Comparison of ENCODE assay signal across 19 cellular contexts in genomic region chr6:132673376-132674094, GRCh38. TPM values are rescaled to one million over a fixed set of nuclear protein-coding genes. Genes with fewer than 3 reads are reported as not detected.
DNase-seq lines count a peak whose midpoint lies in the region; ATAC-seq, FAIRE-seq and TF ChIP-seq lines count a peak whose summit lies in the region.
"Had no signal": no experiment of that assay in that cellular context is flagged by ENCODE, and none has a peak within 500 bp of the region (broad histone marks: within the 10 kb centered on the region; RNA-seq: fewer than 3 reads in every experiment).

No MANE protein-coding gene starts in this region.

- no peaks in the 10 kb centered on the region for H3K79me2 ChIP-seq in SK-N-SH (ENCODE audit: insufficient read depth)
- H3K79me2 ChIP-seq in K562 (ENCODE audit: control insufficient read depth, insufficient read depth, low read length) = no peaks in the 10 kb centered on the region

- intact Hi-C loops in K562 (cut with micrococcal nuclease) (loop anchor here (5.0 kb wide), 1 partner anchor 44 kb away; no protein-coding TSS in a partner anchor), transverse colon (cut with DNase I; ENCODE audit: low total_unique reads) (no loop called here), esophagus muscularis mucosa (cut with DNase I) (loop anchor here (10.0 kb wide), 1 partner anchor 91 kb away; no protein-coding TSS in a partner anchor)

- TF ChIP-seq CTCF in SK-N-SH (IDR thresholded peaks at IDR 0.05) (no peak), K562 (IDR thresholded peaks at IDR 0.05 in 2 of 3, conservative IDR thresholded peaks at IDR 0.05 in 1 of 3; ENCODE audit: insufficient read depth in 2 of 3, low read depth in 1 of 3, low read length in 3 of 3) (no peak), transverse colon (IDR thresholded peaks at IDR 0.05) (no peak), esophagus muscularis mucosa (IDR thresholded peaks at IDR 0.05) (no peak)

- 13% methylated on average over 10 of the region's 10 CpGs for WGBS in SK-N-SH (ENCODE audit: low lambda C conversion rate)
- WGBS in K562 (ENCODE audit: insufficient coverage, low coverage, missing lambda C conversion rate) = 1% methylated on average over 10 of the region's 10 CpGs
- 57 to 67% methylated on average over 8 to 10 of the region's 10 CpGs for WGBS in transverse colon (ENCODE audit: low coverage in 1 of 2), 2 donors
- 84% methylated on average over 10 of the region's 10 CpGs for WGBS in esophagus muscularis mucosa

- POLR2A ChIA-PET in SK-N-SH (lab: Yijun Ruan, JAX) = no interaction called here
- POLR2A ChIA-PET in K562 (lab: Yijun Ruan, JAX) = no interaction called here

- TF ChIP-seq POLR2A in K562 (conservative IDR thresholded peaks at IDR 0.05) (no peak), transverse colon (IDR thresholded peaks at IDR 0.05) (no peak), esophagus muscularis mucosa (IDR thresholded peaks at IDR 0.05; ENCODE audit: low read depth) (no peak)

- CTCF ChIA-PET in SK-N-SH (lab: Yijun Ruan, JAX) = no interaction called here
- CTCF ChIA-PET in K562 (lab: Yijun Ruan, JAX; ENCODE audit: low intra/inter-chr PET ratio) = no interaction called here

- H3K36me3 ChIP-seq in SK-N-SH (replicated peaks in 1 of 2; ENCODE audit: control insufficient read depth in 1 of 2, insufficient read depth in 2 of 2, low read length in 1 of 2) (no peaks in the 10 kb centered on the region), K562 (ENCODE audit: control insufficient read depth, insufficient read depth, low read length) (no peaks in the 10 kb centered on the region), transverse colon (no peaks in the 10 kb centered on the region), esophagus muscularis mucosa (no peaks in the 10 kb centered on the region)
- H3K36me3 ChIP-seq: esophagus squamous epithelium, HAP-1 had no signal

- H3K4me2 ChIP-seq in SK-N-SH (no peak overlapping the region), K562 (ENCODE audit: insufficient read depth, low read length) (no peak overlapping the region)

- no peaks in the 10 kb centered on the region for H3K9me2 ChIP-seq in SK-N-SH

- H4K20me1 ChIP-seq in SK-N-SH (ENCODE audit: insufficient read depth) = no peaks in the 10 kb centered on the region
- no peaks in the 10 kb centered on the region for H4K20me1 ChIP-seq in K562 (replicated peaks; ENCODE audit: control insufficient read depth, insufficient read depth, low read length)

- H3K9ac ChIP-seq in SK-N-SH (no peak overlapping the region), K562 (ENCODE audit: insufficient read depth in 1 of 2, low read depth in 2 of 2, low read length in 2 of 2) (no peak overlapping the region)

- no peaks in the 10 kb centered on the region for H3K9me3 ChIP-seq in SK-N-SH
- H3K9me3 ChIP-seq in K562 (replicated peaks; ENCODE audit: control insufficient read depth, insufficient read depth, low read depth, low read length) = no peaks in the 10 kb centered on the region
- no peaks in the 10 kb centered on the region for H3K9me3 ChIP-seq in transverse colon
- no peaks in the 10 kb centered on the region for H3K9me3 ChIP-seq in esophagus muscularis mucosa
- H3K9me3 ChIP-seq: esophagus squamous epithelium, HAP-1 had no signal

- FAIRE-seq in K562 (lab: Jason Lieb, UNC) = no peak
- FAIRE-seq: bronchial epithelial cell, islet of Langerhans had no signal

- no peak for TF ChIP-seq RAD21 in SK-N-SH (IDR thresholded peaks at IDR 0.05; ENCODE audit: low read length)
- TF ChIP-seq RAD21 in K562 (CRISPR knock-in tag; conservative IDR thresholded peaks at IDR 0.05 in 1 of 2, IDR thresholded peaks at IDR 0.05 in 1 of 2) = no peak

- peaks cover 12% of the 10 kb centered on the region; the same call in 1 of the 2 replicates for H3K27me3 ChIP-seq in SK-N-SH (ENCODE audit: insufficient read depth)
- H3K27me3 ChIP-seq in K562 (ENCODE audit: control insufficient read depth in 2 of 2, insufficient read depth in 2 of 2, low read length in 2 of 2) = no peaks in the 10 kb centered on the region; a peak in 1 of 5 replicates
- H3K27me3 ChIP-seq in transverse colon = no peaks in the 10 kb centered on the region
- no peaks in the 10 kb centered on the region for H3K27me3 ChIP-seq in esophagus muscularis mucosa
- H3K27me3 ChIP-seq: esophagus squamous epithelium had no signal

- H3K9me1 ChIP-seq in K562 (ENCODE audit: control insufficient read depth, insufficient read depth, low read length) = no peaks in the 10 kb centered on the region

- DNase-seq in SK-N-SH (no peak), NCI-H2107 treated with DMSO at 0.1 percent for 48 hours (lab: John Stamatoyannopoulos, UW; ENCODE audit: unreplicated experiment) (peak; percentile 89), K562 (ENCODE audit: extremely low read depth in 1 of 4, low spot score in 3 of 4) (peak in 3 of 4 experiments; percentile 16 to 48 (median 16)), transverse colon (peak; percentile 12), esophagus muscularis mucosa (ENCODE audit: extremely low spot score) (no peak), T-helper 9 cell (no peak)
- DNase-seq: ACHN; activated CD8-positive, alpha-beta T cell treated with anti-CD3 and anti-CD28 coated beads for 36 hours; activated T-cell treated with anti-CD3 and anti-CD28 coated beads, Interleukin-2, amount 50 U/mL, for 72 hours; COR-L47; esophagus squamous epithelium; head of caudate nucleus had no signal

- no peaks in the 10 kb centered on the region for H3F3A ChIP-seq in SK-N-SH (replicated peaks; ENCODE audit: insufficient read depth)

- ATAC-seq in SK-N-SH treated with all-trans-retinoic acid at 6 μM for 48 hours = no peak
- ATAC-seq in K562 = peak; percentile 86
- no peak for ATAC-seq in HG03432 (IDR thresholded peaks at IDR 0.05; ENCODE audit: unreplicated experiment)
- ATAC-seq: activated CD8-positive, alpha-beta T cell treated with anti-CD3 and anti-CD28 coated beads for 36 hours; activated T-cell treated with anti-CD3 and anti-CD28 coated beads, Interleukin-2, amount 50 U/mL, for 72 hours had no signal

- H3K27ac ChIP-seq in SK-N-SH (ENCODE audit: low read depth in 2 of 2, low read length in 1 of 2) (no peak overlapping the region), K562 (ENCODE audit: extremely low read depth, low read depth, low read length) (no peak overlapping the region), transverse colon (no peak overlapping the region), esophagus muscularis mucosa (replicated peaks in 1 of 4) (no peak overlapping the region)
- H3K27ac ChIP-seq: esophagus squamous epithelium, SK-N-MC, VCaP had no signal

- TF ChIP-seq EP300 in SK-N-SH (IDR thresholded peaks at IDR 0.05; ENCODE audit: borderline replicate concordance in 1 of 2, low read depth in 1 of 2, low read length in 1 of 2) = no peak
- TF ChIP-seq EP300 in K562 (IDR thresholded peaks at IDR 0.05; ENCODE audit: low read length) = no peak
- no peak for TF ChIP-seq EP300 in transverse colon (IDR thresholded peaks at IDR 0.05; ENCODE audit: low read depth)
- TF ChIP-seq EP300 in esophagus muscularis mucosa (IDR thresholded peaks at IDR 0.05) = no peak

- in situ Hi-C loops in K562 (cut with MboI) = no loop called here
- in situ Hi-C loops in transverse colon (cut with MboI; ENCODE audit: low pct_ligation_motif_present in 1 of 4, low pct_unique_long_range_greater_than_20kb in 1 of 4, low sequenced_read_pairs in 3 of 4) = no loop called here

- H2AFZ ChIP-seq in SK-N-SH (ENCODE audit: low read depth) = no peak overlapping the region
- no peak overlapping the region for H2AFZ ChIP-seq in K562 (ENCODE audit: low read depth, low read length)

- H3K4me1 ChIP-seq in SK-N-SH (ENCODE audit: control insufficient read depth in 1 of 2, insufficient read depth in 2 of 2, low read depth in 1 of 2, low read length in 1 of 2) = no peaks in the 10 kb centered on the region
- H3K4me1 ChIP-seq in K562 (replicated peaks in 1 of 2; ENCODE audit: control insufficient read depth in 2 of 2, insufficient read depth in 2 of 2, low read length in 2 of 2) = no peaks in the 10 kb centered on the region; a peak in 2 of 5 replicates
- peaks cover 0 to 7% (median 2%) of the 10 kb centered on the region in 4 donors for H3K4me1 ChIP-seq in transverse colon
- peaks cover 0 to 3% (median 0%) of the 10 kb centered on the region in 4 donors for H3K4me1 ChIP-seq in esophagus muscularis mucosa
- H3K4me1 ChIP-seq: HAP-1 had no signal

- H3K4me3 ChIP-seq in SK-N-SH (ENCODE audit: low read depth in 2 of 2, low read length in 1 of 2) (no peak overlapping the region), K562 (no peak overlapping the region), transverse colon (no peak overlapping the region), esophagus muscularis mucosa (no peak overlapping the region)
- H3K4me3 ChIP-seq: esophagus squamous epithelium, HAP-1, SK-N-MC had no signal

- BruUV-seq in K562 (replicated peaks; lab: Mats Ljungman, UMichigan) = no TSS peak

RNA-seq across cellular contexts. Expression of gene TAAR1, which starts 14.6 kb away (rescaled TPM):
- polyA plus RNA-seq in SK-N-SH (2012; rRNA removed) (not detected in 2 replicates), K562 (2011; rRNA removed) (not detected in 2 replicates), K562 (2014; fragmentation: Illumina TruSeq; extraction: Trizol) (not detected in 2 replicates), K562 (2014; fragmentation: Nextera tagmentation; extraction: Ambion mirVana) (not detected), K562 (2014; rRNA removed) (not detected in 2 replicates)
- polyA plus RNA-seq in SK-N-SH (2012; cell fraction: cytosol; rRNA removed) = not detected in 2 replicates
- not detected in 2 replicates for polyA plus RNA-seq in SK-N-SH (2012; cell fraction: nucleus; rRNA removed)
- total RNA-seq in K562 (2011; cell fraction: chromatin; rRNA removed; ENCODE audit: low replicate concordance) = not detected in 2 replicates
- total RNA-seq in K562 (2011; cell fraction: nucleolus; rRNA removed) = not detected in 2 replicates
- total RNA-seq in K562 (2011; cell fraction: nucleoplasm; rRNA removed) = not detected in 2 replicates
- total RNA-seq in K562 (2014; rRNA removed) (not detected in 2 replicates), K562 (2014; rRNA removed; fragmentation: Illumina TruSeq; extraction: Trizol) (not detected in 2 replicates), K562 (2015; rRNA removed; fragmentation: Illumina TruSeq; extraction: Trizol) (not detected in 2 replicates), K562 (2021) (not detected in 2 replicates), transverse colon (not detected), esophagus muscularis mucosa (not detected)
- polyA plus RNA-seq in K562 (2011; cell fraction: cytosol; rRNA removed) = not detected in 2 replicates
- polyA plus RNA-seq in K562 (2011; cell fraction: nucleus; rRNA removed) = not detected in 2 replicates
- polyA plus RNA-seq in K562 (2012) = not detected in 2 replicates
- not detected in 2 replicates for polyA minus RNA-seq in K562 (2011; rRNA and poly(A)+ RNA removed)
- not detected in 2 replicates for polyA minus RNA-seq in K562 (2011; cell fraction: cytosol; rRNA and poly(A)+ RNA removed)
- polyA minus RNA-seq in K562 (2011; cell fraction: nucleus; rRNA and poly(A)+ RNA removed) = not detected in 2 replicates
- total RNA-seq: activated CD8-positive, alpha-beta T cell treated with anti-CD3 and anti-CD28 coated beads for 36 hours; activated T-cell treated with anti-CD3 and anti-CD28 coated beads, Interleukin-2, amount 50 U/mL, for 72 hours; bronchial epithelial cell; esophagus squamous epithelium had no signal

RNA-seq across cellular contexts. Expression of gene VNN1, which starts 40.3 kb away (rescaled TPM):
- not detected in 2 replicates for polyA plus RNA-seq in SK-N-SH (2012; rRNA removed)
- polyA plus RNA-seq in SK-N-SH (2012; cell fraction: cytosol; rRNA removed) = not detected in 2 replicates
- polyA plus RNA-seq in SK-N-SH (2012; cell fraction: nucleus; rRNA removed) = not detected in 2 replicates
- not detected in 2 replicates for total RNA-seq in K562 (2011; cell fraction: chromatin; rRNA removed; ENCODE audit: low replicate concordance)
- not detected in 2 replicates for total RNA-seq in K562 (2011; cell fraction: nucleolus; rRNA removed)
- total RNA-seq in K562 (2011; cell fraction: nucleoplasm; rRNA removed) = not detected in 2 replicates
- total RNA-seq in K562 (2014; rRNA removed) = not detected in 2 replicates
- total RNA-seq in K562 (2014; rRNA removed; fragmentation: Illumina TruSeq; extraction: Trizol) = not detected in 2 replicates
- total RNA-seq in K562 (2015; rRNA removed; fragmentation: Illumina TruSeq; extraction: Trizol) = not detected in 2 replicates
- total RNA-seq in K562 (2021) = not detected in 2 replicates
- 0.04 TPM in 1 of 2 replicates, not detected in the other for polyA plus RNA-seq in K562 (2011; rRNA removed)
- 0.03 TPM in 1 of 2 replicates, not detected in the other for polyA plus RNA-seq in K562 (2011; cell fraction: cytosol; rRNA removed)
- polyA plus RNA-seq in K562 (2011; cell fraction: nucleus; rRNA removed) = not detected in 2 replicates
- not detected in 2 replicates for polyA plus RNA-seq in K562 (2012)
- polyA plus RNA-seq in K562 (2014; fragmentation: Illumina TruSeq; extraction: Trizol) = not detected in 2 replicates
- not detected for polyA plus RNA-seq in K562 (2014; fragmentation: Nextera tagmentation; extraction: Ambion mirVana)
- polyA plus RNA-seq in K562 (2014; rRNA removed) = not detected in 2 replicates
- polyA minus RNA-seq in K562 (2011; rRNA and poly(A)+ RNA removed) = 0.07 TPM in 1 of 2 replicates, not detected in the other
- polyA minus RNA-seq in K562 (2011; cell fraction: cytosol; rRNA and poly(A)+ RNA removed) = not detected in 2 replicates
- polyA minus RNA-seq in K562 (2011; cell fraction: nucleus; rRNA and poly(A)+ RNA removed) = not detected in 2 replicates
- total RNA-seq in transverse colon = 10 to 100 TPM in 1 of 4 donors, 1 to 10 TPM in 1, under 1 TPM in 1, not detected in 1; 0.75 to 39.5 (median 2.1) TPM
- total RNA-seq in esophagus muscularis mucosa = 1 to 10 TPM in 3 of 4 donors, under 1 TPM in 1; 0.57 to 2.7 (median 1.3) TPM
- total RNA-seq: activated CD8-positive, alpha-beta T cell treated with anti-CD3 and anti-CD28 coated beads for 36 hours; activated T-cell treated with anti-CD3 and anti-CD28 coated beads, Interleukin-2, amount 50 U/mL, for 72 hours; bronchial epithelial cell had no signal

RNA-seq across cellular contexts. Expression of gene TAAR2, which starts 49.5 kb away (rescaled TPM):
- polyA plus RNA-seq in SK-N-SH (2012; rRNA removed) (not detected in 2 replicates), K562 (2011; rRNA removed) (not detected in 2 replicates), K562 (2014; fragmentation: Illumina TruSeq; extraction: Trizol) (not detected in 2 replicates), K562 (2014; fragmentation: Nextera tagmentation; extraction: Ambion mirVana) (not detected), K562 (2014; rRNA removed) (not detected in 2 replicates)
- polyA plus RNA-seq in SK-N-SH (2012; cell fraction: cytosol; rRNA removed) = not detected in 2 replicates
- not detected in 2 replicates for polyA plus RNA-seq in SK-N-SH (2012; cell fraction: nucleus; rRNA removed)
- total RNA-seq in K562 (2011; cell fraction: chromatin; rRNA removed; ENCODE audit: low replicate concordance) = not detected in 2 replicates
- not detected in 2 replicates for total RNA-seq in K562 (2011; cell fraction: nucleolus; rRNA removed)
- not detected in 2 replicates for total RNA-seq in K562 (2011; cell fraction: nucleoplasm; rRNA removed)
- total RNA-seq in K562 (2014; rRNA removed) (not detected in 2 replicates), K562 (2014; rRNA removed; fragmentation: Illumina TruSeq; extraction: Trizol) (not detected in 2 replicates), K562 (2015; rRNA removed; fragmentation: Illumina TruSeq; extraction: Trizol) (not detected in 2 replicates), K562 (2021) (not detected in 2 replicates), transverse colon (not detected), esophagus muscularis mucosa (not detected)
- not detected in 2 replicates for polyA plus RNA-seq in K562 (2011; cell fraction: cytosol; rRNA removed)
- not detected in 2 replicates for polyA plus RNA-seq in K562 (2011; cell fraction: nucleus; rRNA removed)
- not detected in 2 replicates for polyA plus RNA-seq in K562 (2012)
- polyA minus RNA-seq in K562 (2011; rRNA and poly(A)+ RNA removed) = not detected in 2 replicates
- polyA minus RNA-seq in K562 (2011; cell fraction: cytosol; rRNA and poly(A)+ RNA removed) = not detected in 2 replicates
- not detected in 2 replicates for polyA minus RNA-seq in K562 (2011; cell fraction: nucleus; rRNA and poly(A)+ RNA removed)
- total RNA-seq: activated CD8-positive, alpha-beta T cell treated with anti-CD3 and anti-CD28 coated beads for 36 hours; activated T-cell treated with anti-CD3 and anti-CD28 coated beads, Interleukin-2, amount 50 U/mL, for 72 hours; bronchial epithelial cell; esophagus squamous epithelium had no signal

Comparison
In these comparisons a context has a peak if more than half of its experiments do, and no peak if none do; other contexts are left out.
1. DNase-seq: peak in NCI-H2107 treated with DMSO at 0.1 percent for 48 hours (single experiment), K562 (3 of 4) and transverse colon (single experiment); none in SK-N-SH (single experiment), esophagus muscularis mucosa (single experiment) and T-helper 9 cell (single experiment).
2. Of the 27 proteins assayed by ChIP-seq in both K562 and SK-N-SH: peak only in K562: NFIC and USF2; only in SK-N-SH: none; in both: USF1; in neither: 24.